18 cellular contexts compared by ENCODE assay signal in genomic region chr6:4794140-4794707, GRCh38. TPM values are rescaled to one million over a fixed set of nuclear protein-coding genes. Genes with fewer than 3 reads are reported as not detected.
A peak's percentile ranks its signal among the peaks of the same experiment; 100 is the strongest.
DNase-seq lines count a peak whose midpoint lies in the region; ATAC-seq, FAIRE-seq and TF ChIP-seq lines count a peak whose summit lies in the region.
"Had no signal": no experiment of that assay in that cellular context is flagged by ENCODE, and none has a peak within 500 bp of the region (broad histone marks: within the 10 kb centered on the region; RNA-seq: fewer than 3 reads in every experiment).

No MANE protein-coding gene starts in this region.

- no peaks in the 10 kb centered on the region for H3K9me2 ChIP-seq in MM.1S (replicated peaks; ENCODE audit: insufficient read depth, low read length)

- ATAC-seq in Right ventricle myocardium inferior (peak; percentile 89), GM21423 (IDR thresholded peaks at IDR 0.05; ENCODE audit: unreplicated experiment) (no peak)
- ATAC-seq: effector memory CD8-positive, alpha-beta T cell had no signal

- H3K9me3 ChIP-seq in right atrium auricular region (no peaks in the 10 kb centered on the region), astrocyte (ENCODE audit: insufficient read depth, low read depth, low read length) (no peaks in the 10 kb centered on the region), iPS-15b (ENCODE audit: control insufficient read depth, insufficient read depth, low read length) (no peaks in the 10 kb centered on the region), vagina (no peaks in the 10 kb centered on the region), MM.1S (replicated peaks; ENCODE audit: insufficient read depth, low read length) (no peaks in the 10 kb centered on the region)
- H3K9me3 ChIP-seq: thyroid gland had no signal

- H2AFZ ChIP-seq in astrocyte (ENCODE audit: low read depth, low read length) (no peak overlapping the region), MM.1S (ENCODE audit: low read length) (no peak overlapping the region)

- no peak for FAIRE-seq in astrocyte (lab: Jason Lieb, UNC)
- FAIRE-seq: A204.1, bronchial epithelial cell had no signal

- intact Hi-C loops in Right ventricle myocardium inferior (cut with DNase I): no loop called here
- intact Hi-C loops in vagina (cut with DNase I): no loop called here

- TF ChIP-seq CTCF in right atrium auricular region (IDR thresholded peaks at IDR 0.05): no peak
- TF ChIP-seq CTCF in astrocyte (IDR thresholded peaks at IDR 0.05; ENCODE audit: insufficient read depth, low read depth, low read length): no peak
- no peak for TF ChIP-seq CTCF in vagina (IDR thresholded peaks at IDR 0.05)
- no peak for TF ChIP-seq CTCF in MM.1S (IDR thresholded peaks at IDR 0.05; ENCODE audit: low read length)
- no peak for TF ChIP-seq CTCF in foreskin fibroblast (IDR thresholded peaks at IDR 0.05; ENCODE audit: low read depth, low read length)

- H3K4me1 ChIP-seq in right atrium auricular region (peaks cover 0 to 17% of the 10 kb centered on the region in 2 donors), astrocyte (ENCODE audit: insufficient read depth, low read length) (peaks cover 5% of the 10 kb centered on the region), iPS-15b (ENCODE audit: control insufficient read depth, insufficient read depth, low read length) (peaks cover 11% of the 10 kb centered on the region), vagina (peaks cover 25% of the 10 kb centered on the region), MM.1S (ENCODE audit: low read length) (no peaks in the 10 kb centered on the region)

- no peaks in the 10 kb centered on the region for H3K9me3 Mint-ChIP-seq in astrocyte (ENCODE audit: unreplicated experiment)
- H3K9me3 Mint-ChIP-seq: activated CD4-positive, alpha-beta T cell treated with anti-CD3 and anti-CD28 coated beads, Interleukin-2, amount 10 ng/mL, durations not matched to agents 7 days and 5 days; effector memory CD8-positive, alpha-beta T cell had no signal

- H3K9ac ChIP-seq in astrocyte (ENCODE audit: low read length) (no peak overlapping the region), iPS-15b (ENCODE audit: low read depth, low read length) (no peak overlapping the region), MM.1S (ENCODE audit: low read length) (no peak overlapping the region)

- H3K4me2 ChIP-seq in astrocyte (ENCODE audit: low read length) (peak overlapping the region; percentile 0), MM.1S (ENCODE audit: low read depth, low read length) (no peak overlapping the region)

- no peak overlapping the region for H3K27ac ChIP-seq in right atrium auricular region
- no peak overlapping the region for H3K27ac ChIP-seq in astrocyte (ENCODE audit: low read depth, low read length)
- H3K27ac ChIP-seq in vagina: peak overlapping the region; percentile 21
- no peak overlapping the region for H3K27ac ChIP-seq in MM.1S (ENCODE audit: low read length)
- H3K27ac ChIP-seq: thyroid gland had no signal

- peak; percentile 70 for DNase-seq in Right ventricle myocardium inferior (ENCODE audit: missing footprints)
- no peak for DNase-seq in right atrium auricular region (ENCODE audit: low spot score)
- no peak for DNase-seq in astrocyte (ENCODE audit: low read depth)
- peak in 1 of 2 donors; percentile 74 for DNase-seq in vagina (ENCODE audit: extremely low spot score in 2 of 2)
- DNase-seq in MM.1S: no peak
- DNase-seq in foreskin fibroblast: no peak
- DNase-seq: activated CD4-positive, alpha-beta T cell treated with anti-CD3 and anti-CD28 coated beads, Interleukin-2, amount 10 ng/mL, durations not matched to agents 7 days and 5 days; activated naive CD8-positive, alpha-beta T cell treated with anti-CD3 and anti-CD28 coated beads for 36 hours; DMS79; effector memory CD8-positive, alpha-beta T cell; midbrain; stimulated activated CD4-positive, alpha-beta T cell treated with anti-CD3 and anti-CD28 coated beads, Interleukin-4, amount 100 ng/mL, for 4 hours; T-helper 2 cell had no signal

- H3K4me3 Mint-ChIP-seq in astrocyte (ENCODE audit: unreplicated experiment): no peak overlapping the region
- H3K4me3 Mint-ChIP-seq: activated CD4-positive, alpha-beta T cell treated with anti-CD3 and anti-CD28 coated beads, Interleukin-2, amount 10 ng/mL, durations not matched to agents 7 days and 5 days; activated naive CD8-positive, alpha-beta T cell treated with anti-CD3 and anti-CD28 coated beads for 36 hours; effector memory CD8-positive, alpha-beta T cell had no signal

- H3K79me2 ChIP-seq in astrocyte (ENCODE audit: insufficient read depth, low read length) (peaks cover 96% of the 10 kb centered on the region), MM.1S (ENCODE audit: low read length) (peaks cover 99% of the 10 kb centered on the region)

- H3K4me1 Mint-ChIP-seq in astrocyte (ENCODE audit: low read depth, unreplicated experiment): peaks cover 33% of the 10 kb centered on the region

- no peak overlapping the region for H3K27ac Mint-ChIP-seq in astrocyte (ENCODE audit: unreplicated experiment)
- H3K27ac Mint-ChIP-seq: activated CD4-positive, alpha-beta T cell treated with anti-CD3 and anti-CD28 coated beads, Interleukin-2, amount 10 ng/mL, durations not matched to agents 7 days and 5 days; activated naive CD8-positive, alpha-beta T cell treated with anti-CD3 and anti-CD28 coated beads for 36 hours; effector memory CD8-positive, alpha-beta T cell had no signal

- TF ChIP-seq POLR2A in vagina (IDR thresholded peaks at IDR 0.05): no peak

- peaks cover 65% of the 10 kb centered on the region for H4K20me1 ChIP-seq in astrocyte (ENCODE audit: insufficient read depth, low read length)
- H4K20me1 ChIP-seq in MM.1S (ENCODE audit: insufficient read depth, low read length): peaks cover 74% of the 10 kb centered on the region

- H3K4me3 ChIP-seq in right atrium auricular region (no peak overlapping the region), astrocyte (ENCODE audit: insufficient read depth, low read depth, low read length) (no peak overlapping the region), iPS-15b (ENCODE audit: low read depth, low read length) (peak overlapping the region; percentile 14), vagina (no peak overlapping the region), MM.1S (ENCODE audit: low read length) (no peak overlapping the region), foreskin fibroblast (ENCODE audit: low read depth in 1 of 2, low read length in 2 of 2) (no peak overlapping the region)
- H3K4me3 ChIP-seq: thyroid gland had no signal

- H3K27me3 Mint-ChIP-seq in astrocyte (ENCODE audit: low read depth, unreplicated experiment): no peaks in the 10 kb centered on the region
- H3K27me3 Mint-ChIP-seq: activated CD4-positive, alpha-beta T cell treated with anti-CD3 and anti-CD28 coated beads, Interleukin-2, amount 10 ng/mL, durations not matched to agents 7 days and 5 days; activated naive CD8-positive, alpha-beta T cell treated with anti-CD3 and anti-CD28 coated beads for 36 hours; effector memory CD8-positive, alpha-beta T cell had no signal

- H3F3A ChIP-seq in MM.1S (ENCODE audit: insufficient read depth, low read length): no peaks in the 10 kb centered on the region

- H3K27me3 ChIP-seq in right atrium auricular region (no peaks in the 10 kb centered on the region), astrocyte (ENCODE audit: insufficient read depth, low read length) (no peaks in the 10 kb centered on the region), iPS-15b (ENCODE audit: control insufficient read depth, insufficient read depth, low read length) (peaks cover 7% of the 10 kb centered on the region), vagina (no peaks in the 10 kb centered on the region), MM.1S (replicated peaks; ENCODE audit: insufficient read depth, low read length) (no peaks in the 10 kb centered on the region)
- H3K27me3 ChIP-seq: thyroid gland had no signal

- H3K36me3 Mint-ChIP-seq in astrocyte (ENCODE audit: low read depth, unreplicated experiment): no peaks in the 10 kb centered on the region

- H3K36me3 ChIP-seq in right atrium auricular region (no peaks in the 10 kb centered on the region), astrocyte (ENCODE audit: insufficient read depth, low read length) (no peaks in the 10 kb centered on the region), iPS-15b (ENCODE audit: control insufficient read depth, insufficient read depth, low read length) (no peaks in the 10 kb centered on the region), vagina (no peaks in the 10 kb centered on the region), MM.1S (replicated peaks; ENCODE audit: insufficient read depth, low read length) (no peaks in the 10 kb centered on the region)
- H3K36me3 ChIP-seq: thyroid gland had no signal

RNA-seq across cellular contexts. Expression of gene CDYL, which starts 18.0 kb away (rescaled TPM):
- total RNA-seq in Right ventricle myocardium inferior (32.1 TPM), right atrium auricular region (10 to 100 TPM; 23.7 to 28.9 TPM), astrocyte (77.2 and 87.1 TPM in 2 replicates), vagina (31.9 TPM)
